Comparison of ENCODE assay signal across 1 cellular context in the genomic region with DNA sequence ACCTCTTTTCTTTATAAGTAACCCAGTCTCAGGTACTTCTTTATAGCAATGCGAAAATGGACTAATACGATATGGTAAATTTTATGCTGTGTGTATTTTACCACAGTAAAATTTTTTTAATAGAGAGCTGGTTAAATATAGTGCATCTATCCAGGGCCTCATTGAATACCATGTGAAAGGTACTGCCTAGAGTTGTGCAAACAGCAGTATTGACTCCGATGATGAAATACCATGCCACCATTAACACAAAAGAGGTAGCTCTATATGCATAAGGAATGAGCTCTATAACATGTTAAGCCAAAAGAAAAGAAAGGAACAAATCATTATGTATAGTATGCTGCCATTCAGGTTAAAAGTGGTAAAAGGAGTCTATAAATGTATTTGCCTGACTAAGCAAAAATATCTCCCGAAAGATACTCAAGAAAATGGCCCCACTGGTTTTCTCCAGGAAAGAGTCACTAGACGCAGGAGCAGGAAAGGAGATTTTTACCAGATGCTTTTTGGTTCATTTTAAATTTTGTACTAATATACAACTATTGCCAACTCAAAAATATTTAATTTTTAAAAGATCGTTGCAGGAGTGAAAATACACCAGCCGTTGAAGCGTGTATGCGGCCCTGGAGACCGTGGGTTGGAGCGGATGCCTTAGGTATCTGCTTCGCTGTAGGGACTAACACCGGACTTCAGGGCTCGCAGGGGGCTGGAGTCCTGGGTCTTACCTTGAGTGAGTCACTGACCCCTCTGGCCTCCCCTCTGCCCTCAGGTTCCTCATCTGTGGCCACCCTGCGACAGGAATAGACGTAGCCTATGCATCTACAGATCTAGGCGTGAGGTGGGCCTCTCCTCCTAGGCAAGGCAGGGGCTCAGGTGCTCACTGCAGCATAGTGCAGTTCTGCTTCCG.
TF ChIP-seq lines count a peak whose summit lies in the region.

No MANE protein-coding gene starts in this region.

TF ChIP-seq in GM23338, 12 proteins besides CTCF, POLR2A, EP300 and RAD21 (continued from another document):
- TF ChIP-seq, protein P1, sequence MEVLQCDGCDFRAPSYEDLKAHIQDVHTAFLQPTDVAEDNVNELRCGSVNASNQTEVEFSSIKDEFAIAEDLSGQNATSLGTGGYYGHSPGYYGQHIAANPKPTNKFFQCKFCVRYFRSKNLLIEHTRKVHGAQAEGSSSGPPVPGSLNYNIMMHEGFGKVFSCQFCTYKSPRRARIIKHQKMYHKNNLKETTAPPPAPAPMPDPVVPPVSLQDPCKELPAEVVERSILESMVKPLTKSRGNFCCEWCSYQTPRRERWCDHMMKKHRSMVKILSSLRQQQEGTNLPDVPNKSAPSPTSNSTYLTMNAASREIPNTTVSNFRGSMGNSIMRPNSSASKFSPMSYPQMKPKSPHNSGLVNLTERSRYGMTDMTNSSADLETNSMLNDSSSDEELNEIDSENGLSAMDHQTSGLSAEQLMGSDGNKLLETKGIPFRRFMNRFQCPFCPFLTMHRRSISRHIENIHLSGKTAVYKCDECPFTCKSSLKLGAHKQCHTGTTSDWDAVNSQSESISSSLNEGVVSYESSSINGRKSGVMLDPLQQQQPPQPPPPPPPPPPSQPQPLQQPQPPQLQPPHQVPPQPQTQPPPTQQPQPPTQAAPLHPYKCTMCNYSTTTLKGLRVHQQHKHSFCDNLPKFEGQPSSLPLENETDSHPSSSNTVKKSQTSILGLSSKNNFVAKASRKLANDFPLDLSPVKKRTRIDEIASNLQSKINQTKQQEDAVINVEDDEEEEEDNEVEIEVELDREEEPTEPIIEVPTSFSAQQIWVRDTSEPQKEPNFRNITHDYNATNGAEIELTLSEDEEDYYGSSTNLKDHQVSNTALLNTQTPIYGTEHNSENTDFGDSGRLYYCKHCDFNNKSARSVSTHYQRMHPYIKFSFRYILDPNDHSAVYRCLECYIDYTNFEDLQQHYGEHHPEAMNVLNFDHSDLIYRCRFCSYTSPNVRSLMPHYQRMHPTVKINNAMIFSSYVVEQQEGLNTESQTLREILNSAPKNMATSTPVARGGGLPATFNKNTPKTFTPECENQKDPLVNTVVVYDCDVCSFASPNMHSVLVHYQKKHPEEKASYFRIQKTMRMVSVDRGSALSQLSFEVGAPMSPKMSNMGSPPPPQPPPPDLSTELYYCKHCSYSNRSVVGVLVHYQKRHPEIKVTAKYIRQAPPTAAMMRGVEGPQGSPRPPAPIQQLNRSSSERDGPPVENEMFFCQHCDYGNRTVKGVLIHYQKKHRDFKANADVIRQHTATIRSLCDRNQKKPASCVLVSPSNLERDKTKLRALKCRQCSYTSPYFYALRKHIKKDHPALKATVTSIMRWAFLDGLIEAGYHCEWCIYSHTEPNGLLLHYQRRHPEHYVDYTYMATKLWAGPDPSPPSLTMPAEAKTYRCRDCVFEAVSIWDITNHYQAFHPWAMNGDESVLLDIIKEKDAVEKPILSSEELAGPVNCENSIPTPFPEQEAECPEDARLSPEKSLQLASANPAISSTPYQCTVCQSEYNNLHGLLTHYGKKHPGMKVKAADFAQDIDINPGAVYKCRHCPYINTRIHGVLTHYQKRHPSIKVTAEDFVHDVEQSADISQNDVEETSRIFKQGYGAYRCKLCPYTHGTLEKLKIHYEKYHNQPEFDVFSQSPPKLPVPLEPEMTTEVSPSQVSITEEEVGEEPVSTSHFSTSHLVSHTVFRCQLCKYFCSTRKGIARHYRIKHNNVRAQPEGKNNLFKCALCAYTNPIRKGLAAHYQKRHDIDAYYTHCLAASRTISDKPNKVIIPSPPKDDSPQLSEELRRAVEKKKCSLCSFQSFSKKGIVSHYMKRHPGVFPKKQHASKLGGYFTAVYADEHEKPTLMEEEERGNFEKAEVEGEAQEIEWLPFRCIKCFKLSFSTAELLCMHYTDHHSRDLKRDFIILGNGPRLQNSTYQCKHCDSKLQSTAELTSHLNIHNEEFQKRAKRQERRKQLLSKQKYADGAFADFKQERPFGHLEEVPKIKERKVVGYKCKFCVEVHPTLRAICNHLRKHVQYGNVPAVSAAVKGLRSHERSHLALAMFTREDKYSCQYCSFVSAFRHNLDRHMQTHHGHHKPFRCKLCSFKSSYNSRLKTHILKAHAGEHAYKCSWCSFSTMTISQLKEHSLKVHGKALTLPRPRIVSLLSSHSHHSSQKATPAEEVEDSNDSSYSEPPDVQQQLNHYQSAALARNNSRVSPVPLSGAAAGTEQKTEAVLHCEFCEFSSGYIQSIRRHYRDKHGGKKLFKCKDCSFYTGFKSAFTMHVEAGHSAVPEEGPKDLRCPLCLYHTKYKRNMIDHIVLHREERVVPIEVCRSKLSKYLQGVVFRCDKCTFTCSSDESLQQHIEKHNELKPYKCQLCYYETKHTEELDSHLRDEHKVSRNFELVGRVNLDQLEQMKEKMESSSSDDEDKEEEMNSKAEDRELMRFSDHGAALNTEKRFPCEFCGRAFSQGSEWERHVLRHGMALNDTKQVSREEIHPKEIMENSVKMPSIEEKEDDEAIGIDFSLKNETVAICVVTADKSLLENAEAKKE (CRISPR knock-in tag; IDR thresholded peaks at IDR 0.05), result no peak
- TF ChIP-seq NANOG (IDR thresholded peaks at IDR 0.05; ENCODE audit: borderline replicate concordance) (no peak), ZNF114 (CRISPR knock-in tag; IDR thresholded peaks at IDR 0.05) (no peak)
- TF ChIP-seq, protein P2, sequence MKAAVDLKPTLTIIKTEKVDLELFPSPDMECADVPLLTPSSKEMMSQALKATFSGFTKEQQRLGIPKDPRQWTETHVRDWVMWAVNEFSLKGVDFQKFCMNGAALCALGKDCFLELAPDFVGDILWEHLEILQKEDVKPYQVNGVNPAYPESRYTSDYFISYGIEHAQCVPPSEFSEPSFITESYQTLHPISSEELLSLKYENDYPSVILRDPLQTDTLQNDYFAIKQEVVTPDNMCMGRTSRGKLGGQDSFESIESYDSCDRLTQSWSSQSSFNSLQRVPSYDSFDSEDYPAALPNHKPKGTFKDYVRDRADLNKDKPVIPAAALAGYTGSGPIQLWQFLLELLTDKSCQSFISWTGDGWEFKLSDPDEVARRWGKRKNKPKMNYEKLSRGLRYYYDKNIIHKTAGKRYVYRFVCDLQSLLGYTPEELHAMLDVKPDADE (IDR thresholded peaks at IDR 0.05), result no peak
TF ChIP-seq in GM23338: peak in this region for 0.
